In genomic region chr9:34047864-34048729, GRCh38 we compare ENCODE assay signal across 2 cellular contexts.
TF ChIP-seq lines count a peak whose summit lies in the region.

No MANE protein-coding gene starts in this region.

TF ChIP-seq in GM23338, 12 proteins besides CTCF, POLR2A, EP300 and RAD21 (continued from another document):
- TF ChIP-seq POLR2AphosphoS5 (IDR thresholded peaks at IDR 0.05; ENCODE audit: low read depth) (no peak), EZH2 (IDR thresholded peaks at IDR 0.05; ENCODE audit: low read depth, unreplicated experiment) (no peak), REST (IDR thresholded peaks at IDR 0.05; ENCODE audit: unreplicated experiment) (no peak), CREB1 (CRISPR knock-in tag; IDR thresholded peaks at IDR 0.05; ENCODE audit: low read depth) (no peak), ZNF462 (CRISPR knock-in tag; IDR thresholded peaks at IDR 0.05) (no peak), NANOG (IDR thresholded peaks at IDR 0.05; ENCODE audit: borderline replicate concordance) (no peak), ZNF331 (CRISPR knock-in tag; IDR thresholded peaks at IDR 0.05; ENCODE audit: low read depth) (no peak), STAT1 (IDR thresholded peaks at IDR 0.05; ENCODE audit: unreplicated experiment) (no peak)

TF ChIP-seq in HepG2, 621 proteins besides CTCF, POLR2A, EP300 and RAD21 (continued from another document and continues in another):
- TF ChIP-seq E2F1 (CRISPR knock-in tag; IDR thresholded peaks at IDR 0.05) (no peak), POGK (CRISPR knock-in tag; conservative IDR thresholded peaks at IDR 0.05) (0 out of 2 replicates have a peak, but pooled peaks have one; percentile 31), ZNF281 (CRISPR knock-in tag; IDR thresholded peaks at IDR 0.05; ENCODE audit: borderline replicate concordance) (peak; percentile 36; the same call in 1 of the 2 replicates), ZNF569 (CRISPR knock-in tag; IDR thresholded peaks at IDR 0.05; ENCODE audit: borderline replicate concordance) (no peak), MEIS1 (CRISPR knock-in tag; IDR thresholded peaks at IDR 0.05; ENCODE audit: borderline replicate concordance) (no peak), MTF2 (CRISPR knock-in tag; IDR thresholded peaks at IDR 0.05; ENCODE audit: borderline replicate concordance) (0 out of 2 replicates have a peak, but pooled peaks have one; percentile 72), PLRG1 (conservative IDR thresholded peaks at IDR 0.05) (no peak), ZNF768 (CRISPR knock-in tag; IDR thresholded peaks at IDR 0.05) (peak; percentile 25; the same call in 1 of the 2 replicates), ZNF138 (CRISPR knock-in tag; IDR thresholded peaks at IDR 0.05; ENCODE audit: low read depth) (0 out of 2 replicates have a peak, but pooled peaks have one; percentile 16), ZBTB14 (CRISPR knock-in tag; IDR thresholded peaks at IDR 0.05) (no peak), ZNF883 (CRISPR knock-in tag; IDR thresholded peaks at IDR 0.05; ENCODE audit: not compliant biosample characterization) (no peak), ARID4A (CRISPR knock-in tag; IDR thresholded peaks at IDR 0.05; ENCODE audit: borderline replicate concordance) (0 out of 2 replicates have a peak, but pooled peaks have one; percentile 71), ZHX2 (IDR thresholded peaks at IDR 0.05; ENCODE audit: low read depth) (no peak), ZHX2 (CRISPR knock-in tag; IDR thresholded peaks at IDR 0.05; ENCODE audit: borderline replicate concordance) (no peak), ZNF546 (CRISPR knock-in tag; conservative IDR thresholded peaks at IDR 0.05) (no peak), ISX (CRISPR knock-in tag; conservative IDR thresholded peaks at IDR 0.05) (no peak), CERS6 (CRISPR knock-in tag; IDR thresholded peaks at IDR 0.05) (no peak), HNF1B (CRISPR knock-in tag; IDR thresholded peaks at IDR 0.05) (no peak), GABPB1 (CRISPR knock-in tag; IDR thresholded peaks at IDR 0.05) (peak; percentile 20; the same call in 1 of the 2 replicates), FOXO4 (CRISPR knock-in tag; conservative IDR thresholded peaks at IDR 0.05) (0 out of 2 replicates have a peak, but pooled peaks have one; percentile 92), ZBTB33 (CRISPR knock-in tag; IDR thresholded peaks at IDR 0.05) (no peak), ZNF766 (CRISPR knock-in tag; IDR thresholded peaks at IDR 0.05; ENCODE audit: borderline replicate concordance) (no peak), ASH2L (IDR thresholded peaks at IDR 0.05; ENCODE audit: insufficient read length, low read depth, low read length) (peak; percentile 16)
